Comparison of ENCODE assay signal across 1 cellular context in genomic region chr9:104914458-104914857, GRCh38.
A peak's percentile ranks its signal among the peaks of the same experiment; 100 is the strongest.
TF ChIP-seq lines count a peak whose summit lies in the region.

No MANE protein-coding gene starts in this region.

TF ChIP-seq in K562, 482 proteins besides CTCF, POLR2A, EP300 and RAD21 (continued from another document):
- TF ChIP-seq ZNF592 (IDR thresholded peaks at IDR 0.05) (no peak), ZNF584 (CRISPR knock-in tag; IDR thresholded peaks at IDR 0.05; ENCODE audit: low read depth) (no peak), POU5F1 (IDR thresholded peaks at IDR 0.05; ENCODE audit: borderline replicate concordance, low read depth, low read length, partially characterized antibody) (no peak), ZNF717 (CRISPR knock-in tag; IDR thresholded peaks at IDR 0.05) (no peak), CEBPG (CRISPR knock-in tag; IDR thresholded peaks at IDR 0.05) (no peak), CEBPG (tag; conservative IDR thresholded peaks at IDR 0.05 in 1 of 2, IDR thresholded peaks at IDR 0.05 in 1 of 2) (peak in 1 of 2 experiments; percentile 36; a peak in 2 of 4 replicates), POLR2AphosphoS5 (IDR thresholded peaks at IDR 0.05; ENCODE audit: control insufficient read depth, insufficient read depth, low read depth, low read length) (no peak), TCF7L2 (IDR thresholded peaks at IDR 0.05; ENCODE audit: low read depth, low read length) (no peak), RFX7 (CRISPR knock-in tag; IDR thresholded peaks at IDR 0.05) (no peak), NFE2 (IDR thresholded peaks at IDR 0.05; ENCODE audit: low read depth) (peak; percentile 53), KLF13 (tag; IDR thresholded peaks at IDR 0.05; ENCODE audit: borderline replicate concordance, low read depth) (no peak)
